In genomic region chr18:28204154-28204553, GRCh38 we compare ENCODE assay signal across 15 cellular contexts. TPM values are rescaled to one million over a fixed set of nuclear protein-coding genes. Genes with fewer than 3 reads are reported as not detected.
DNase-seq lines count a peak whose midpoint lies in the region; ATAC-seq, FAIRE-seq and TF ChIP-seq lines count a peak whose summit lies in the region.
"Had no signal": no experiment of that assay in that cellular context is flagged by ENCODE, and none has a peak within 500 bp of the region (broad histone marks: within the 10 kb centered on the region; RNA-seq: fewer than 3 reads in every experiment).

No MANE protein-coding gene starts in this region.

- peak overlapping the region; percentile 55 for H3K9ac ChIP-seq in endothelial cell of umbilical vein (replicated peaks; ENCODE audit: extremely low read depth, insufficient read depth, low read length)

- no peaks in the 10 kb centered on the region for H4K20me1 ChIP-seq in endothelial cell of umbilical vein (replicated peaks; ENCODE audit: control insufficient read depth, extremely low read depth, insufficient read depth, low read length)

- H2AFZ ChIP-seq in endothelial cell of umbilical vein (ENCODE audit: low read depth, low read length), result peak overlapping the region; percentile 70
- H2AFZ ChIP-seq: GM23338 had no signal

- no peak for ATAC-seq in GM18867 (IDR thresholded peaks at IDR 0.05; ENCODE audit: unreplicated experiment)
- ATAC-seq: activated CD8-positive, alpha-beta T cell treated with anti-CD3 and anti-CD28 coated beads for 36 hours; GM23338; natural killer cell had no signal

- in situ Hi-C loops in KBM-7 (cut with MboI; ENCODE audit: low pct_unique_long_range_greater_than_20kb, low sequenced_read_pairs), result no loop called here

- no peaks in the 10 kb centered on the region for H3K27me3 ChIP-seq in endothelial cell of umbilical vein (ENCODE audit: control insufficient read depth in 2 of 2, insufficient read depth in 2 of 2, low read length in 2 of 2)
- H3K27me3 ChIP-seq: vagina had no signal

- DNase-seq in AG20443 (ENCODE audit: low spot score) (peak; percentile 56), M059J (ENCODE audit: low read depth) (peak; percentile 94), endothelial cell of umbilical vein (ENCODE audit: low read depth, low spot score) (peak; percentile 83), myocyte (ENCODE audit: low read depth) (peak; percentile 61), KBM-7 (no peak)
- no peak for DNase-seq in activated CD4-positive, alpha-beta T cell treated with anti-CD3 and anti-CD28 coated beads for 4 hours
- DNase-seq in activated CD8-positive, alpha-beta memory T cell treated with anti-CD3 and anti-CD28 coated beads, Interleukin-2, amount 50 U/mL, for 4 hours, result no peak
- DNase-seq: activated CD8-positive, alpha-beta T cell treated with anti-CD3 and anti-CD28 coated beads for 36 hours; natural killer cell; NCI-H1930; stimulated activated CD4-positive, alpha-beta T cell treated with anti-CD3 and anti-CD28 coated beads, Interleukin-12 subunit alpha, Interleukin-12 subunit beta, amount 100 ng/mL, for 4 hours had no signal

- dilution Hi-C loops in endothelial cell of umbilical vein (cut with MboI; ENCODE audit: extremely low pct_ligation_motif_present, low sequenced_read_pairs), result no loop called here

- no peaks in the 10 kb centered on the region for H3K79me2 ChIP-seq in endothelial cell of umbilical vein (ENCODE audit: control insufficient read depth, insufficient read depth, low read length)

- POLR2A ChIA-PET in endothelial cell of umbilical vein (lab: Charles Lee), result no interaction called here

- no TSS peak for BruUV-seq in endothelial cell of umbilical vein (replicated peaks; lab: Mats Ljungman, UMichigan)

- no peaks in the 10 kb centered on the region for H3K36me3 ChIP-seq in endothelial cell of umbilical vein (ENCODE audit: control insufficient read depth in 2 of 2, extremely low read depth in 1 of 2, insufficient read depth in 2 of 2, low read length in 2 of 2)
- H3K36me3 ChIP-seq: vagina had no signal

- intact Hi-C loops in endothelial cell of umbilical vein (cut with micrococcal nuclease), result loop anchor here (1.0 to 5.0 kb wide), 5 partner anchors 27 to 961 kb away; partner anchors contain the start of gene CDH2

- CTCF ChIA-PET in endothelial cell of umbilical vein (lab: Charles Lee), result no interaction called here

- TF ChIP-seq POLR2A in endothelial cell of umbilical vein (IDR thresholded peaks at IDR 0.05; ENCODE audit: low read depth, low read length), result no peak

- H3K9me3 ChIP-seq in endothelial cell of umbilical vein (replicated peaks; ENCODE audit: control insufficient read depth, insufficient read depth, low read length), result no peaks in the 10 kb centered on the region
- H3K9me3 ChIP-seq: vagina had no signal

- H3K4me1 ChIP-seq in endothelial cell of umbilical vein (ENCODE audit: control insufficient read depth, extremely low read depth, insufficient read depth, low read length), result peaks cover 16% of the 10 kb centered on the region
- H3K4me1 ChIP-seq: vagina had no signal

- H3K4me3 ChIP-seq in endothelial cell of umbilical vein (replicated peaks in 1 of 3; ENCODE audit: insufficient read depth in 1 of 3, low read depth in 1 of 3, low read length in 3 of 3), result no peak overlapping the region
- H3K4me3 ChIP-seq: GM23338, vagina had no signal

- H3K4me2 ChIP-seq in endothelial cell of umbilical vein (ENCODE audit: insufficient read depth, low read length), result peak overlapping the region; percentile 45
- H3K4me2 ChIP-seq: GM23338 had no signal

- no peak for TF ChIP-seq CTCF in endothelial cell of umbilical vein (IDR thresholded peaks at IDR 0.05; ENCODE audit: extremely low read depth in 1 of 2, insufficient read depth in 1 of 2, low read depth in 1 of 2, low read length in 2 of 2)

- no peaks in the 10 kb centered on the region for H3K9me1 ChIP-seq in endothelial cell of umbilical vein (replicated peaks; ENCODE audit: control insufficient read depth, extremely low read depth, insufficient read depth, low read length)

- peak overlapping the region; percentile 93 for H3K27ac ChIP-seq in endothelial cell of umbilical vein (ENCODE audit: insufficient read depth, low read depth, low read length)
- H3K27ac ChIP-seq: vagina had no signal

- FAIRE-seq in endothelial cell of umbilical vein (lab: Jason Lieb, UNC), result peak; percentile 82
- FAIRE-seq: endometrium had no signal

TF ChIP-seq in endothelial cell of umbilical vein, 7 proteins besides CTCF, POLR2A, EP300 and RAD21:
- TF ChIP-seq POLR2AphosphoS5 (IDR thresholded peaks at IDR 0.05; ENCODE audit: insufficient read depth, low read depth, low read length) (peak; percentile 50), MYC (IDR thresholded peaks at IDR 0.05; ENCODE audit: low read depth, low read length) (no peak), GATA2 (IDR thresholded peaks at IDR 0.05; ENCODE audit: insufficient read depth, insufficient read length, low read depth, low read length) (no peak), MAX (IDR thresholded peaks at IDR 0.05; ENCODE audit: insufficient read depth, insufficient read length) (no peak), JUN (IDR thresholded peaks at IDR 0.05; ENCODE audit: borderline replicate concordance, insufficient read depth, insufficient read length, low read depth) (peak; percentile 42), FOS (IDR thresholded peaks at IDR 0.05; ENCODE audit: borderline replicate concordance, insufficient read depth, low read length) (peak; percentile 77), EZH2 (IDR thresholded peaks at IDR 0.05; ENCODE audit: borderline replicate concordance, low read depth, low read length, severe bottlenecking) (no peak)

RNA-seq across cellular contexts. Expression of gene CDH2, which starts 27.2 kb away (rescaled TPM):
- 70.9 and 104 TPM in 2 replicates for total RNA-seq in M059J (2014; rRNA removed; shearing (Covaris generic))
- total RNA-seq in endothelial cell of umbilical vein, result 59.5 and 84.2 TPM in 2 replicates
- polyA plus RNA-seq in endothelial cell of umbilical vein, result 34.6 and 37.6 TPM in 2 replicates
- polyA plus RNA-seq in endothelial cell of umbilical vein (2011; cell fraction: cytosol; rRNA removed), result 41.3 and 43.1 TPM in 2 replicates
- 33.1 and 45.9 TPM in 2 replicates for polyA plus RNA-seq in endothelial cell of umbilical vein (2011; cell fraction: nucleus; rRNA removed)
- 48.2 and 91.9 TPM in 2 replicates for polyA plus RNA-seq in endothelial cell of umbilical vein (2012)
- 108 and 120 TPM in 2 replicates for polyA minus RNA-seq in endothelial cell of umbilical vein
- not detected for polyA minus RNA-seq in endothelial cell of umbilical vein (2011; cell fraction: cytosol; rRNA and poly(A)+ RNA removed)
- polyA minus RNA-seq in endothelial cell of umbilical vein (2011; cell fraction: nucleus; rRNA and poly(A)+ RNA removed), result 55.3 and 76.3 TPM in 2 replicates
- total RNA-seq in myocyte, result 19.3 and 21.2 TPM in 2 replicates
- polyA plus RNA-seq in myocyte (2012), result 80.9 TPM

Comparison
In these comparisons a context has a peak if more than half of its experiments do, and no peak if none do; other contexts are left out.
1. DNase-seq: peak in AG20443 (single experiment), M059J (single experiment), endothelial cell of umbilical vein (single experiment) and myocyte (single experiment); none in KBM-7 (single experiment), activated CD4-positive, alpha-beta T cell treated with anti-CD3 and anti-CD28 coated beads for 4 hours (0 of 2) and activated CD8-positive, alpha-beta memory T cell treated with anti-CD3 and anti-CD28 coated beads, Interleukin-2, amount 50 U/mL, for 4 hours (single experiment).